In the genomic region with DNA sequence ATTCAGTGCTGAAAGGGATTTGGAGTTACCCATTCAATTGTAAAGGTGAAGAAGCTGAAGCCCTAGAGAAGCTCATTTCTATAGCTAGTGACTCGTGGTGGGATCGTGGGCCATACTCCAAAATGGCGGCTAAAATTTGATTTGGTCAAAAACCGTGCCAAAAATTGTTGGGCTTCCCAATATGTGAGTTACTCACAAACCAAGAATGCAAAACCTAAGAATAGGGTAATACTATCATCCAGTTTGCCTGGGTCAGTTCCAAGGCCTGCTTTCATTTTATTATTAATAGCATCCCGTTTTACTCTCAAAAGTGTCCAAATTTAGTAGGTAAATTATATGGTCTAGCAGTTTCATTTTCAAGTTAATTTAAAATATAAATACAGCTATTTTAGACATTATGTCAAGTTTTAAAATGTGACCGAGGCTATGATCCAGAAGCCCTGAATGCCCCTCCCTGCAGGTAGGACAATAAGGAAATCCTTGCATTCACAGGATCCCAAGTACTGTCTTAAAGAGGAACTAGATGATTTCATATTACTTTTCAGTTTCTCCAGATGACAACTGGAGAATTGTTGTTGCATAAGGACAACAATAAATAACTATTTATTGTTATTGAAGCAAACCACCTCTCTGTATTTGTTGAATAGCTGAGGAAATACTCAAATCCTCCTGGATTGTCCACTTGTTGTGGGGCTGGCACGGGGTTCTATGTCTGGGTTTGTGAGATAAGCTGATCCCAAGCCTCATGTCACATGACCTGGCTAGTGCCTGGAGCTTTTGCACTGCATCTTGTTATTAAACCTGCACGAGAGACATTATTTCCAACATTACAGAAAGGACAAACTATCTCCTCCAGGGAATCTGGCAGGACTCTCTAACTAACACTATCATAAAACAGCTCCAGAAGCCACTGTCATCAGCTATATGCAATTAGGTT, we compare ENCODE assay signal across 1 cellular context.
TF ChIP-seq lines count a peak whose summit lies in the region.

No MANE protein-coding gene starts in this region.

TF ChIP-seq in K562, 482 proteins besides CTCF, POLR2A, EP300 and RAD21 (continued from another document):
- TF ChIP-seq, protein P1, sequence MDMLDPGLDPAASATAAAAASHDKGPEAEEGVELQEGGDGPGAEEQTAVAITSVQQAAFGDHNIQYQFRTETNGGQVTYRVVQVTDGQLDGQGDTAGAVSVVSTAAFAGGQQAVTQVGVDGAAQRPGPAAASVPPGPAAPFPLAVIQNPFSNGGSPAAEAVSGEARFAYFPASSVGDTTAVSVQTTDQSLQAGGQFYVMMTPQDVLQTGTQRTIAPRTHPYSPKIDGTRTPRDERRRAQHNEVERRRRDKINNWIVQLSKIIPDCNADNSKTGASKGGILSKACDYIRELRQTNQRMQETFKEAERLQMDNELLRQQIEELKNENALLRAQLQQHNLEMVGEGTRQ (CRISPR knock-in tag; IDR thresholded peaks at IDR 0.05): peak; percentile 65
- TF ChIP-seq CHD2 (IDR thresholded peaks at IDR 0.05; ENCODE audit: low read depth, low read length) (no peak), TCF3 (CRISPR knock-in tag; IDR thresholded peaks at IDR 0.05) (peak; percentile 56), FOXJ2 (tag; IDR thresholded peaks at IDR 0.05) (0 out of 2 replicates have a peak, but pooled peaks have one; percentile 33), TOE1 (IDR thresholded peaks at IDR 0.05; ENCODE audit: borderline replicate concordance) (peak; percentile 82; the same call in 1 of the 2 replicates), TOE1 (CRISPR knock-in tag; IDR thresholded peaks at IDR 0.05; ENCODE audit: borderline replicate concordance, low read depth) (no peak), ATF7 (IDR thresholded peaks at IDR 0.05) (0 out of 2 replicates have a peak, but pooled peaks have one; percentile 21), CBFA2T2 (conservative IDR thresholded peaks at IDR 0.05) (peak; percentile 45; the same call in 1 of the 2 replicates), SMARCA4 (IDR thresholded peaks at IDR 0.05) (peak; percentile 30; the same call in 1 of the 2 replicates), MYC (IDR thresholded peaks at IDR 0.05; ENCODE audit: low read depth, low read length) (no peak), MYC (CRISPR knock-in tag; IDR thresholded peaks at IDR 0.05; ENCODE audit: borderline replicate concordance, low read depth) (no peak), CXXC5 (CRISPR knock-in tag; IDR thresholded peaks at IDR 0.05) (no peak), MTA2 (IDR thresholded peaks at IDR 0.05; ENCODE audit: low read depth) (0 out of 2 replicates have a peak, but pooled peaks have one; percentile 15), ARID1B (IDR thresholded peaks at IDR 0.05) (peak; percentile 60), RAD51 (IDR thresholded peaks at IDR 0.05; ENCODE audit: borderline replicate concordance, low read depth) (peak; percentile 83)
- TF ChIP-seq, protein P2, sequence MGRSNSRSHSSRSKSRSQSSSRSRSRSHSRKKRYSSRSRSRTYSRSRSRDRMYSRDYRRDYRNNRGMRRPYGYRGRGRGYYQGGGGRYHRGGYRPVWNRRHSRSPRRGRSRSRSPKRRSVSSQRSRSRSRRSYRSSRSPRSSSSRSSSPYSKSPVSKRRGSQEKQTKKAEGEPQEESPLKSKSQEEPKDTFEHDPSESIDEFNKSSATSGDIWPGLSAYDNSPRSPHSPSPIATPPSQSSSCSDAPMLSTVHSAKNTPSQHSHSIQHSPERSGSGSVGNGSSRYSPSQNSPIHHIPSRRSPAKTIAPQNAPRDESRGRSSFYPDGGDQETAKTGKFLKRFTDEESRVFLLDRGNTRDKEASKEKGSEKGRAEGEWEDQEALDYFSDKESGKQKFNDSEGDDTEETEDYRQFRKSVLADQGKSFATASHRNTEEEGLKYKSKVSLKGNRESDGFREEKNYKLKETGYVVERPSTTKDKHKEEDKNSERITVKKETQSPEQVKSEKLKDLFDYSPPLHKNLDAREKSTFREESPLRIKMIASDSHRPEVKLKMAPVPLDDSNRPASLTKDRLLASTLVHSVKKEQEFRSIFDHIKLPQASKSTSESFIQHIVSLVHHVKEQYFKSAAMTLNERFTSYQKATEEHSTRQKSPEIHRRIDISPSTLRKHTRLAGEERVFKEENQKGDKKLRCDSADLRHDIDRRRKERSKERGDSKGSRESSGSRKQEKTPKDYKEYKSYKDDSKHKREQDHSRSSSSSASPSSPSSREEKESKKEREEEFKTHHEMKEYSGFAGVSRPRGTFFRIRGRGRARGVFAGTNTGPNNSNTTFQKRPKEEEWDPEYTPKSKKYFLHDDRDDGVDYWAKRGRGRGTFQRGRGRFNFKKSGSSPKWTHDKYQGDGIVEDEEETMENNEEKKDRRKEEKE (IDR thresholded peaks at IDR 0.05; ENCODE audit: borderline replicate concordance in 1 of 2, control insufficient read depth in 1 of 2, low read depth in 2 of 2, low read length in 1 of 2): no peak
- TF ChIP-seq, protein P3, sequence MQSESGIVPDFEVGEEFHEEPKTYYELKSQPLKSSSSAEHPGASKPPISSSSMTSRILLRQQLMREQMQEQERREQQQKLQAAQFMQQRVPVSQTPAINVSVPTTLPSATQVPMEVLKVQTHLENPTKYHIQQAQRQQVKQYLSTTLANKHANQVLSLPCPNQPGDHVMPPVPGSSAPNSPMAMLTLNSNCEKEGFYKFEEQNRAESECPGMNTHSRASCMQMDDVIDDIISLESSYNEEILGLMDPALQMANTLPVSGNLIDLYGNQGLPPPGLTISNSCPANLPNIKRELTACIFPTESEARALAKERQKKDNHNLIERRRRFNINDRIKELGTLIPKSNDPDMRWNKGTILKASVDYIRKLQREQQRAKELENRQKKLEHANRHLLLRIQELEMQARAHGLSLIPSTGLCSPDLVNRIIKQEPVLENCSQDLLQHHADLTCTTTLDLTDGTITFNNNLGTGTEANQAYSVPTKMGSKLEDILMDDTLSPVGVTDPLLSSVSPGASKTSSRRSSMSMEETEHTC (IDR thresholded peaks at IDR 0.05): 0 out of 2 replicates have a peak, but pooled peaks have one; percentile 51
- TF ChIP-seq, protein P4, sequence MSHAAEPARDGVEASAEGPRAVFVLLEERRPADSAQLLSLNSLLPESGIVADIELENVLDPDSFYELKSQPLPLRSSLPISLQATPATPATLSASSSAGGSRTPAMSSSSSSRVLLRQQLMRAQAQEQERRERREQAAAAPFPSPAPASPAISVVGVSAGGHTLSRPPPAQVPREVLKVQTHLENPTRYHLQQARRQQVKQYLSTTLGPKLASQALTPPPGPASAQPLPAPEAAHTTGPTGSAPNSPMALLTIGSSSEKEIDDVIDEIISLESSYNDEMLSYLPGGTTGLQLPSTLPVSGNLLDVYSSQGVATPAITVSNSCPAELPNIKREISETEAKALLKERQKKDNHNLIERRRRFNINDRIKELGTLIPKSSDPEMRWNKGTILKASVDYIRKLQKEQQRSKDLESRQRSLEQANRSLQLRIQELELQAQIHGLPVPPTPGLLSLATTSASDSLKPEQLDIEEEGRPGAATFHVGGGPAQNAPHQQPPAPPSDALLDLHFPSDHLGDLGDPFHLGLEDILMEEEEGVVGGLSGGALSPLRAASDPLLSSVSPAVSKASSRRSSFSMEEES (CRISPR knock-in tag; IDR thresholded peaks at IDR 0.05): peak; percentile 95
